Comparison of ENCODE assay signal across 21 cellular contexts in the genomic region with DNA sequence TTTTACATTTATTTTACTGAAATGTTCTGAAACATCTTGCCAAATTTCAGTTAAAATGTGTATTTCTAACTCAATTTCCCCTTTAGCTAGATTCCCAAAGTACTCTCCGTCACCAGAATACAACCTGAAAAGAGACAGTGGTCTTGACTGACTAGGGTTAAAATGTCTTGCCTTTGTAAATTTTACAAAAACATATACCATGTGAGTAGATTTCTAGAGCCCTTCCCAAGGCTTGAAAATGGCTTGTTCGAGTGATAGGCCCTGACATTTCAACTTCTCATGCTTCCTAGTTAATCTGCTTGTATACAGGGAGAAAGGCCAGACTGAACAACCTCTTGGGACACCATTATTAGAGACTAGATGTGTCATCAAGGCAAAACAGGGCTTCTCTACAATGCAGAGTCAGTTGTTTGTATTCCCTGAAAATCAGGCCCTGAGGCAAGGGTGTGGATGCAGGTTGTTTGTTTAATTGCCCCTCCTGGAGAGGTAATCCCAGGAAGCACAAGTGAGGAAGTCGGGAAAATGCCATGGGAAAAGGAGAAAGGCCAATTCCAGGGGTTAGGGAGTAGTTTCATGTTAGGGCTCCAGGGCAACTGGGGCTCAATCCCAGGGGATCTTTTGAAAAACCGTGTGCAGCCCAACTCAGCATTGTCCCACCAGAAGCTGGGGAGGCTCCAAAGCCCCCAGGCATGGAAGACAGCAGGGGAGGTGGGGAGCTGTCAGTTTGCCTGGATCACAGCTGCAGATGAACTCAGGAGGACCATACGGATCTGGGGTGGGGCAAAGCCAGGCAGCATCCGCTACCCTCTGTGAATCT. TPM values are rescaled to one million over a fixed set of nuclear protein-coding genes. Genes with fewer than 3 reads are reported as not detected.
DNase-seq lines count a peak whose midpoint lies in the region; ATAC-seq, FAIRE-seq and TF ChIP-seq lines count a peak whose summit lies in the region.
"Had no signal": no experiment of that assay in that cellular context is flagged by ENCODE, and none has a peak within 500 bp of the region (broad histone marks: within the 10 kb centered on the region; RNA-seq: fewer than 3 reads in every experiment).

No MANE protein-coding gene starts in this region.

- H3K4me1 Mint-ChIP-seq in type B pancreatic cell (ENCODE audit: unreplicated experiment) = peaks cover 13% of the 10 kb centered on the region

- H3K4me3 ChIP-seq in Karpas-422 (ENCODE audit: low read length) (0 out of 2 replicates have a peak overlapping the region, but pooled peaks have one; percentile 35), uterus (no peak overlapping the region)
- H3K4me3 ChIP-seq: body of pancreas, mucosa of descending colon, SJCRH30 had no signal

- H3K27ac Mint-ChIP-seq in type B pancreatic cell = no peak overlapping the region
- H3K27ac Mint-ChIP-seq: activated CD4-positive, alpha-beta T cell treated with anti-CD3 and anti-CD28 coated beads, Interleukin-2, amount 10 ng/mL, durations not matched to agents 24 days and 14 days; activated T-helper 17 cell treated with anti-CD3 and anti-CD28 coated beads, Interleukin-2, amount 50 U/mL, for 72 hours; CD4-positive, alpha-beta memory T cell; effector memory CD8-positive, alpha-beta T cell had no signal

- TF ChIP-seq CTCF in uterus (IDR thresholded peaks at IDR 0.05) (no peak), type B pancreatic cell (conservative IDR thresholded peaks at IDR 0.05) (no peak)

- H3K9me3 Mint-ChIP-seq in type B pancreatic cell = no peaks in the 10 kb centered on the region
- H3K9me3 Mint-ChIP-seq: activated T-helper 17 cell treated with anti-CD3 and anti-CD28 coated beads, Interleukin-2, amount 50 U/mL, for 72 hours; CD4-positive, alpha-beta memory T cell; effector memory CD8-positive, alpha-beta T cell had no signal

- peak overlapping the region; percentile 17; the same call in 1 of the 2 replicates for H3K9ac ChIP-seq in Karpas-422 (ENCODE audit: low read length)

- TF ChIP-seq POLR2A in uterus (IDR thresholded peaks at IDR 0.05) = no peak

- no peaks in the 10 kb centered on the region for H3K27me3 Mint-ChIP-seq in type B pancreatic cell
- H3K27me3 Mint-ChIP-seq: activated CD4-positive, alpha-beta T cell treated with anti-CD3 and anti-CD28 coated beads, Interleukin-2, amount 10 ng/mL, durations not matched to agents 24 days and 14 days; stimulated activated naive CD8-positive, alpha-beta T cell treated with anti-CD3 and anti-CD28 coated beads, Interleukin-15, amount 100 ng/mL, for 72 hours had no signal

- no peaks in the 10 kb centered on the region for H3K36me3 ChIP-seq in Karpas-422 (ENCODE audit: insufficient read depth, low read length)
- no peaks in the 10 kb centered on the region for H3K36me3 ChIP-seq in uterus
- H3K36me3 ChIP-seq: SJCRH30 had no signal

- no peak overlapping the region for H3K27ac ChIP-seq in Karpas-422 (ENCODE audit: low read length)
- H3K27ac ChIP-seq in uterus = no peak overlapping the region
- H3K27ac ChIP-seq: body of pancreas, SJCRH30 had no signal

- H3K9me2 ChIP-seq in Karpas-422 (replicated peaks; ENCODE audit: insufficient read depth, low read length) = no peaks in the 10 kb centered on the region

- H3K79me2 ChIP-seq in Karpas-422 (ENCODE audit: low read length) = no peaks in the 10 kb centered on the region

- intact Hi-C loops in uterus (cut with DNase I; ENCODE audit: low total_unique reads) = no loop called here

- no peak overlapping the region for H3K4me3 Mint-ChIP-seq in type B pancreatic cell
- H3K4me3 Mint-ChIP-seq: activated CD4-positive, alpha-beta T cell treated with anti-CD3 and anti-CD28 coated beads, Interleukin-2, amount 10 ng/mL, durations not matched to agents 24 days and 14 days; activated T-helper 17 cell treated with anti-CD3 and anti-CD28 coated beads, Interleukin-2, amount 50 U/mL, for 72 hours; CD4-positive, alpha-beta memory T cell; effector memory CD8-positive, alpha-beta T cell; stimulated activated naive CD8-positive, alpha-beta T cell treated with anti-CD3 and anti-CD28 coated beads, Interleukin-15, amount 100 ng/mL, for 72 hours had no signal

- H3K27me3 ChIP-seq in Karpas-422 (ENCODE audit: low read length) = no peaks in the 10 kb centered on the region
- no peaks in the 10 kb centered on the region for H3K27me3 ChIP-seq in uterus
- H3K27me3 ChIP-seq: body of pancreas, SJCRH30 had no signal

- peak; percentile 87 for FAIRE-seq in GM19239 (lab: Jason Lieb, UNC)

- H3K4me2 ChIP-seq in Karpas-422 (ENCODE audit: low read depth, low read length, poor library complexity, severe bottlenecking) = peak overlapping the region; percentile 49

- no peaks in the 10 kb centered on the region for H3K36me3 Mint-ChIP-seq in type B pancreatic cell
- H3K36me3 Mint-ChIP-seq: CD4-positive, alpha-beta memory T cell had no signal

- no peak for DNase-seq in GM19239 (ENCODE audit: insufficient read length, low spot score)
- no peak for DNase-seq in Karpas-422
- DNase-seq in RPMI7951 (ENCODE audit: low read depth) = peak; percentile 3
- DNase-seq in islet precursor cell = peak; percentile 83
- DNase-seq in uterus = no peak
- DNase-seq in type B pancreatic cell (ENCODE audit: extremely low spot score, unreplicated experiment) = no peak
- DNase-seq in HK-2 (ENCODE audit: unreplicated experiment) = no peak
- DNase-seq: activated CD4-positive, alpha-beta T cell treated with anti-CD3 and anti-CD28 coated beads, Interleukin-2, amount 10 ng/mL, durations not matched to agents 24 days and 14 days; body of pancreas; CD4-positive, alpha-beta memory T cell; DMS79 treated with DMSO at 0.1 percent for 48 hours; effector memory CD8-positive, alpha-beta T cell; mucosa of descending colon; NCI-H2107; stimulated activated CD4-positive, alpha-beta T cell treated with anti-CD3 and anti-CD28 coated beads, Interleukin-4, amount 100 ng/mL, for 24 hours; stimulated activated naive CD8-positive, alpha-beta T cell treated with anti-CD3 and anti-CD28 coated beads, Interleukin-15, amount 100 ng/mL, for 72 hours; trophoblast cell had no signal

- H2AFZ ChIP-seq in Karpas-422 (ENCODE audit: low read length) = 0 out of 2 replicates have a peak overlapping the region, but pooled peaks have one; percentile 5

- H3K9me3 ChIP-seq in Karpas-422 (ENCODE audit: low read length) (no peaks in the 10 kb centered on the region), uterus (no peaks in the 10 kb centered on the region)
- H3K9me3 ChIP-seq: body of pancreas, mucosa of descending colon had no signal

- H4K20me1 ChIP-seq in Karpas-422 (ENCODE audit: insufficient read depth, low read depth, low read length) = no peaks in the 10 kb centered on the region

- no peak for ATAC-seq in GM21360 (IDR thresholded peaks at IDR 0.05; ENCODE audit: unreplicated experiment)
- ATAC-seq: activated T-helper 17 cell treated with anti-CD3 and anti-CD28 coated beads, Interleukin-2, amount 50 U/mL, for 72 hours; body of pancreas; effector memory CD8-positive, alpha-beta T cell; left lobe of liver; mucosa of descending colon; stimulated activated naive CD8-positive, alpha-beta T cell treated with anti-CD3 and anti-CD28 coated beads, Interleukin-15, amount 100 ng/mL, for 72 hours had no signal

- no peaks in the 10 kb centered on the region; the same call in 1 of the 2 replicates for H3K4me1 ChIP-seq in Karpas-422 (ENCODE audit: low read length)
- no peaks in the 10 kb centered on the region for H3K4me1 ChIP-seq in uterus

RNA-seq across cellular contexts. Expression of a gene that starts 11.6 kb away (rescaled TPM):
- 40.3 and 45.0 TPM in 2 replicates for total RNA-seq in Karpas-422 (2014; rRNA removed; shearing (Covaris generic); ENCODE audit: low replicate concordance)
- 20.3 and 22.3 TPM in 2 replicates for total RNA-seq in RPMI7951 (2014; rRNA removed; shearing (Covaris generic))
- total RNA-seq in uterus (10 to 100 TPM in 3 of 4 donors, under 1 TPM in 1; 0.59 to 46.1 (median 20.9) TPM), type B pancreatic cell (ENCODE audit: low replicate concordance) (18.5 and 25.4 TPM in 2 replicates)

Comparison
In these comparisons a context has a peak if more than half of its experiments do, and no peak if none do; other contexts are left out.
1. DNase-seq: peak in RPMI7951 (single experiment) and islet precursor cell (single experiment); none in GM19239 (single experiment), Karpas-422 (single experiment), uterus (0 of 2), type B pancreatic cell (single experiment) and HK-2 (single experiment).